18 cellular contexts compared by ENCODE assay signal in genomic region chr1:9505142-9505541, GRCh38.
DNase-seq lines count a peak whose midpoint lies in the region; TF ChIP-seq lines count a peak whose summit lies in the region.
"Had no signal": no experiment of that assay in that cellular context is flagged by ENCODE, and none has a peak within 500 bp of the region (broad histone marks: within the 10 kb centered on the region; RNA-seq: fewer than 3 reads in every experiment).

No MANE protein-coding gene starts in this region.

- no peaks in the 10 kb centered on the region for H3K4me1 ChIP-seq in HEK293 (ENCODE audit: control insufficient read depth, insufficient read depth, low read length)
- H3K4me1 ChIP-seq: Caco-2 had no signal

- CTCF ChIA-PET in HEK293 (lab: Yijun Ruan, JAX), result interaction anchor here (0.6 kb wide), 1 partner anchor 372 kb away, joined by 3 read pairs; no protein-coding TSS in a partner anchor

- POLR2A ChIA-PET in HEK293 (lab: Yijun Ruan, JAX), result no interaction called here

- H3K9me3 ChIP-seq in HEK293 (ENCODE audit: control insufficient read depth, insufficient read depth, low read depth, low read length), result no peaks in the 10 kb centered on the region
- H3K9me3 ChIP-seq: Caco-2 had no signal

- no peaks in the 10 kb centered on the region for H3K36me3 ChIP-seq in HEK293 (ENCODE audit: control insufficient read depth in 2 of 2, insufficient read depth in 1 of 2, low read length in 2 of 2)

- no peak for TF ChIP-seq CTCF in HEK293 (tag by site-specific recombination; IDR thresholded peaks at IDR 0.05)

- DNase-seq in NCI-H1417 (lab: John Stamatoyannopoulos, UW) (peak in 2 of 3 experiments; percentile 49 to 77), NCI-H1417 treated with DMSO at 0.1 percent for 48 hours (lab: John Stamatoyannopoulos, UW) (no peak), NCI-H82 (lab: John Stamatoyannopoulos, UW) (peak; percentile 88), retina (peak; percentile 36), NCI-H1930 (lab: John Stamatoyannopoulos, UW) (no peak), SKM-1 treated with dmso at 0.1 percent for 144 hours (lab: John Stamatoyannopoulos, UW; ENCODE audit: unreplicated experiment) (no peak)
- no peak for DNase-seq in activated CD8-positive, alpha-beta memory T cell treated with anti-CD3 and anti-CD28 coated beads for 24 hours
- DNase-seq: 8988T, GOT3, KG1, NCI-H1694 treated with DMSO at 0.1 percent for 48 hours, NCI-H2107, NCI-H226, SIG-M5, T-helper 1 cell had no signal

- no peak overlapping the region for H3K27ac ChIP-seq in HEK293 (ENCODE audit: extremely low read depth, low read depth, low read length)
- H3K27ac ChIP-seq: RWPE1 had no signal

- no peak overlapping the region for H3K4me3 ChIP-seq in HEK293 (ENCODE audit: low read depth, low read length)

TF ChIP-seq in HEK293, 187 proteins besides CTCF, POLR2A, EP300 and RAD21:
- TF ChIP-seq ZSCAN23 (tag by site-specific recombination; IDR thresholded peaks at IDR 0.05) (no peak), ZNF658 (tag by site-specific recombination; IDR thresholded peaks at IDR 0.05) (no peak), ZIC2 (tag by site-specific recombination; IDR thresholded peaks at IDR 0.05) (peak; percentile 64), ZNF664 (tag by site-specific recombination; IDR thresholded peaks at IDR 0.05) (0 out of 2 replicates have a peak, but pooled peaks have one; percentile 55), GLIS1 (tag by site-specific recombination; IDR thresholded peaks at IDR 0.05) (peak; percentile 41)

Comparison
In these comparisons a context has a peak if more than half of its experiments do, and no peak if none do; other contexts are left out.
1. DNase-seq: peak in NCI-H1417 (2 of 3), NCI-H82 (single experiment) and retina (single experiment); none in NCI-H1417 treated with DMSO at 0.1 percent for 48 hours (single experiment), NCI-H1930 (0 of 2), activated CD8-positive, alpha-beta memory T cell treated with anti-CD3 and anti-CD28 coated beads for 24 hours (single experiment) and SKM-1 treated with dmso at 0.1 percent for 144 hours (single experiment).